21 cellular contexts compared by ENCODE assay signal in genomic region chr22:44084044-44084772, GRCh38.
"Had no signal": no experiment of that assay in that cellular context is flagged by ENCODE, and none has a peak within 500 bp of the region (broad histone marks: within the 10 kb centered on the region; RNA-seq: fewer than 3 reads in every experiment).

No MANE protein-coding gene starts in this region.

- H3K4me3 ChIP-seq: dorsolateral prefrontal cortex, mucosa of descending colon, pancreas, prostate gland, sigmoid colon, tibial nerve, upper lobe of right lung had no signal

- H3K4me1 Mint-ChIP-seq: central memory CD8-positive, alpha-beta T cell; immature natural killer cell; natural killer cell had no signal

- H3K4me3 Mint-ChIP-seq: central memory CD8-positive, alpha-beta T cell; immature natural killer cell; natural killer cell; neural crest cell had no signal

- H3K36me3 Mint-ChIP-seq: immature natural killer cell, natural killer cell had no signal

- DNase-seq: cortex of kidney; dorsolateral prefrontal cortex; effector CD8-positive, alpha-beta T cell; foreskin melanocyte; immature natural killer cell; left colon; mammary epithelial cell; mucosa of descending colon; natural killer cell; nucleus accumbens; pancreas; retina; sigmoid colon; small intestine; stimulated activated CD4-positive, alpha-beta T cell treated with anti-CD3 and anti-CD28 coated beads, Interleukin-12 subunit alpha, Interleukin-12 subunit beta, amount 100 ng/mL, for 4 hours; stimulated activated naive CD8-positive, alpha-beta T cell treated with anti-CD3 and anti-CD28 coated beads, Interleukin-15, Interleukin-2, amounts not matched to agents 100 U/mL and 50 U/mL, for 24 hours; upper lobe of right lung had no signal

- H3K27ac ChIP-seq: dorsolateral prefrontal cortex, pancreas, prostate gland, sigmoid colon, tibial nerve, upper lobe of right lung had no signal

- H3K27me3 ChIP-seq: dorsolateral prefrontal cortex, pancreas, sigmoid colon, tibial nerve, upper lobe of right lung had no signal

- H3K36me3 ChIP-seq: pancreas, prostate gland, sigmoid colon, tibial nerve, upper lobe of right lung had no signal

- ATAC-seq: left colon; mucosa of descending colon; natural killer cell; pancreas; stimulated activated naive CD8-positive, alpha-beta T cell treated with anti-CD3 and anti-CD28 coated beads, Interleukin-15, Interleukin-2, amounts not matched to agents 100 U/mL and 50 U/mL, for 24 hours; upper lobe of right lung had no signal

- H3K9me3 Mint-ChIP-seq: central memory CD8-positive, alpha-beta T cell; immature natural killer cell; natural killer cell; neural crest cell had no signal

- H3K4me1 ChIP-seq: pancreas, prostate gland had no signal

- H3K27ac Mint-ChIP-seq: immature natural killer cell, natural killer cell had no signal

- H3K9me3 ChIP-seq: mucosa of descending colon, pancreas, prostate gland, sigmoid colon, upper lobe of right lung had no signal

- H3K27me3 Mint-ChIP-seq: central memory CD8-positive, alpha-beta T cell had no signal
